Comparison of ENCODE assay signal across 7 cellular contexts in the genomic region with DNA sequence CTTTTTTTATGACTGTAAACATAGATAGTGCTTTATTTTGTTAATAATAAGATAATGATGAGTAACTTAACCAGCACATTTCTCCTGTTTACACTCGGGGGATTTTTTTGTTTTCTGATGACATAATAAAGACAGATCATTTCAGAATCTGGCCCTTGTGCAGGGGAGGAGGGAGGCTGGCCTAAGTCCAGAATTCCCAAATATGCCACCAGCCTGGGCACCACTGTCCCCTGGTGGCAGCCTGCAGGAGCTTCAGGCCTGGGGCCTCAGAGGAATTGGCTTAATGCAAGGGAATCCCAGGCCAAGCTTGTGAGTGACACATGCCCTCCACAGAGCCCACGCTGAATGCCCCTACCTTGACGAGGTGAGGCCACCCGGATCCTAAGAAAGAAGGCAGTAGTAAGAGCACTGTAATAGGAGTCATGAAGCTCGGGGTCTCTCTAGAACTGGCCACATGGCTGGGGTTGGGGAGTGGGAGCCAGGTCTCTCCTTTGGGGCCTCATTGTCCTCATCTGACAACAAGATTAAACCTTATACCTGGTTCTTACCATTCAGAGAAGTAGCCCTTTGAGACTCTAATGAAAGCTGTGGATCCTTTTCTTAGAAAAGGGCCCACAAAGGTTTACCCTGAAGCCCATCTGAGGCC. TPM values are rescaled to one million over a fixed set of nuclear protein-coding genes. Genes with fewer than 3 reads are reported as not detected.
DNase-seq lines count a peak whose midpoint lies in the region; ATAC-seq, FAIRE-seq and TF ChIP-seq lines count a peak whose summit lies in the region.

No MANE protein-coding gene starts in this region.

- peaks cover 26% of the 10 kb centered on the region for H3K4me1 ChIP-seq in endothelial cell of umbilical vein (ENCODE audit: control insufficient read depth, extremely low read depth, insufficient read depth, low read length)

- no peaks in the 10 kb centered on the region for H3K79me2 ChIP-seq in endothelial cell of umbilical vein (ENCODE audit: control insufficient read depth, insufficient read depth, low read length)

- no peak for ATAC-seq in HG03460 (IDR thresholded peaks at IDR 0.05; ENCODE audit: unreplicated experiment)
- no peak for ATAC-seq in HG03457 (IDR thresholded peaks at IDR 0.05; ENCODE audit: unreplicated experiment)

- H3K9me1 ChIP-seq in endothelial cell of umbilical vein (replicated peaks; ENCODE audit: control insufficient read depth, extremely low read depth, insufficient read depth, low read length), result no peaks in the 10 kb centered on the region

- no TSS peak for BruUV-seq in endothelial cell of umbilical vein (replicated peaks; lab: Mats Ljungman, UMichigan)

- no peaks in the 10 kb centered on the region for H3K9me3 ChIP-seq in endothelial cell of umbilical vein (replicated peaks; ENCODE audit: control insufficient read depth, insufficient read depth, low read length)

- H4K20me1 ChIP-seq in endothelial cell of umbilical vein (replicated peaks; ENCODE audit: control insufficient read depth, extremely low read depth, insufficient read depth, low read length), result no peaks in the 10 kb centered on the region

- no peak overlapping the region for H2AFZ ChIP-seq in endothelial cell of umbilical vein (ENCODE audit: low read depth, low read length)

- no peak for TF ChIP-seq POLR2A in endothelial cell of umbilical vein (IDR thresholded peaks at IDR 0.05; ENCODE audit: low read depth, low read length)

- no peak overlapping the region for H3K9ac ChIP-seq in endothelial cell of umbilical vein (replicated peaks; ENCODE audit: extremely low read depth, insufficient read depth, low read length)

- dilution Hi-C loops in endothelial cell of umbilical vein (cut with MboI; ENCODE audit: extremely low pct_ligation_motif_present, low sequenced_read_pairs), result loop anchor here (25.0 kb wide), 1 partner anchor 265 kb away; the partner anchor contains the start of gene SNRPE

- peak; percentile 98 for FAIRE-seq in endothelial cell of umbilical vein (lab: Jason Lieb, UNC)

- CTCF ChIA-PET in endothelial cell of umbilical vein (lab: Charles Lee), result interaction anchor here (0.6 to 19.0 kb wide), 27 partner anchors 10 to 271 kb away, joined by 3 to 903 read pairs (median 5); partner anchors contain the start of genes ETNK2, SNRPE and SOX13

- H3K27ac ChIP-seq in endothelial cell of umbilical vein (ENCODE audit: insufficient read depth, low read depth, low read length), result peak overlapping the region; percentile 18

- peaks cover 0 to 28% of the 10 kb centered on the region in 2 experiments for H3K36me3 ChIP-seq in endothelial cell of umbilical vein (ENCODE audit: control insufficient read depth in 2 of 2, extremely low read depth in 1 of 2, insufficient read depth in 2 of 2, low read length in 2 of 2)

- DNase-seq in GM04503 (ENCODE audit: low read depth) (peak; percentile 45), MV-4-11 (lab: John Stamatoyannopoulos, UW) (peak; percentile 29), SHP77 (lab: John Stamatoyannopoulos, UW) (peak; percentile 60 to 72), endothelial cell of umbilical vein (ENCODE audit: low read depth, low spot score) (peak; percentile 79), midbrain (lab: John Stamatoyannopoulos, UW) (peak; percentile 62)

- H3K4me3 ChIP-seq in endothelial cell of umbilical vein (replicated peaks in 1 of 3; ENCODE audit: insufficient read depth in 1 of 3, low read depth in 1 of 3, low read length in 3 of 3), result no peak overlapping the region

- no peak overlapping the region for H3K4me2 ChIP-seq in endothelial cell of umbilical vein (ENCODE audit: insufficient read depth, low read length)

- H3K27me3 ChIP-seq in endothelial cell of umbilical vein (ENCODE audit: control insufficient read depth in 2 of 2, insufficient read depth in 2 of 2, low read length in 2 of 2), result no peaks in the 10 kb centered on the region

- intact Hi-C loops in endothelial cell of umbilical vein (cut with micrococcal nuclease), result loop anchor here (1.0 to 10.0 kb wide), 7 partner anchors 19 to 500 kb away; partner anchors contain the start of genes ATP2B4 and SNRPE

- TF ChIP-seq CTCF in endothelial cell of umbilical vein (IDR thresholded peaks at IDR 0.05; ENCODE audit: extremely low read depth in 1 of 2, insufficient read depth in 1 of 2, low read depth in 1 of 2, low read length in 2 of 2), result peak; percentile 95 to 98

- POLR2A ChIA-PET in endothelial cell of umbilical vein (lab: Charles Lee), result interaction anchor here (1.0 kb wide), 1 partner anchor 257 kb away, joined by 5 read pairs; no protein-coding TSS in a partner anchor

TF ChIP-seq in endothelial cell of umbilical vein, 7 proteins besides CTCF, POLR2A, EP300 and RAD21:
- TF ChIP-seq FOS (IDR thresholded peaks at IDR 0.05; ENCODE audit: borderline replicate concordance, insufficient read depth, low read length) (no peak), POLR2AphosphoS5 (IDR thresholded peaks at IDR 0.05; ENCODE audit: insufficient read depth, low read depth, low read length) (peak; percentile 43), MAX (IDR thresholded peaks at IDR 0.05; ENCODE audit: insufficient read depth, insufficient read length) (no peak), JUN (IDR thresholded peaks at IDR 0.05; ENCODE audit: borderline replicate concordance, insufficient read depth, insufficient read length, low read depth) (no peak), GATA2 (IDR thresholded peaks at IDR 0.05; ENCODE audit: insufficient read depth, insufficient read length, low read depth, low read length) (no peak), MYC (IDR thresholded peaks at IDR 0.05; ENCODE audit: low read depth, low read length) (no peak), EZH2 (IDR thresholded peaks at IDR 0.05; ENCODE audit: borderline replicate concordance, low read depth, low read length, severe bottlenecking) (no peak)

RNA-seq across cellular contexts. Expression of gene ETNK2, which starts 24.1 kb away (rescaled TPM):
- total RNA-seq in endothelial cell of umbilical vein, result 13.5 and 15.5 TPM in 2 replicates
- polyA plus RNA-seq in endothelial cell of umbilical vein, result 27.5 and 32.9 TPM in 2 replicates
- polyA plus RNA-seq in endothelial cell of umbilical vein (2011; cell fraction: cytosol; rRNA removed), result 21.2 and 23.3 TPM in 2 replicates
- 12.9 and 13.5 TPM in 2 replicates for polyA plus RNA-seq in endothelial cell of umbilical vein (2011; cell fraction: nucleus; rRNA removed)
- 17.5 and 18.0 TPM in 2 replicates for polyA plus RNA-seq in endothelial cell of umbilical vein (2012)
- polyA minus RNA-seq in endothelial cell of umbilical vein, result 37.9 and 50.1 TPM in 2 replicates
- not detected for polyA minus RNA-seq in endothelial cell of umbilical vein (2011; cell fraction: cytosol; rRNA and poly(A)+ RNA removed)
- polyA minus RNA-seq in endothelial cell of umbilical vein (2011; cell fraction: nucleus; rRNA and poly(A)+ RNA removed), result 9.8 and 10.2 TPM in 2 replicates

RNA-seq across cellular contexts. Expression of gene REN, which starts 38.4 kb away (rescaled TPM):
- not detected in 2 replicates for total RNA-seq in endothelial cell of umbilical vein
- 0.11 TPM in 1 of 2 replicates, not detected in the other for polyA plus RNA-seq in endothelial cell of umbilical vein
- polyA plus RNA-seq in endothelial cell of umbilical vein (2011; cell fraction: cytosol; rRNA removed), result not detected in 2 replicates
- 0.13 TPM in 1 of 2 replicates, not detected in the other for polyA plus RNA-seq in endothelial cell of umbilical vein (2011; cell fraction: nucleus; rRNA removed)
- polyA plus RNA-seq in endothelial cell of umbilical vein (2012), result not detected in 2 replicates
- 0.25 TPM in 1 of 2 replicates, not detected in the other for polyA minus RNA-seq in endothelial cell of umbilical vein
- not detected for polyA minus RNA-seq in endothelial cell of umbilical vein (2011; cell fraction: cytosol; rRNA and poly(A)+ RNA removed)
- not detected in 2 replicates for polyA minus RNA-seq in endothelial cell of umbilical vein (2011; cell fraction: nucleus; rRNA and poly(A)+ RNA removed)

RNA-seq across cellular contexts. Expression of gene SOX13, which starts 54.8 kb away (rescaled TPM):
- 38.0 and 40.8 TPM in 2 replicates for total RNA-seq in endothelial cell of umbilical vein
- 50.4 and 57.7 TPM in 2 replicates for polyA plus RNA-seq in endothelial cell of umbilical vein
- polyA plus RNA-seq in endothelial cell of umbilical vein (2011; cell fraction: cytosol; rRNA removed), result 26.7 and 27.7 TPM in 2 replicates
- polyA plus RNA-seq in endothelial cell of umbilical vein (2011; cell fraction: nucleus; rRNA removed), result 90.4 and 91.7 TPM in 2 replicates
- 12.4 and 13.2 TPM in 2 replicates for polyA plus RNA-seq in endothelial cell of umbilical vein (2012)
- polyA minus RNA-seq in endothelial cell of umbilical vein, result 54.1 and 56.9 TPM in 2 replicates
- polyA minus RNA-seq in endothelial cell of umbilical vein (2011; cell fraction: cytosol; rRNA and poly(A)+ RNA removed), result 28.9 TPM
- polyA minus RNA-seq in endothelial cell of umbilical vein (2011; cell fraction: nucleus; rRNA and poly(A)+ RNA removed), result 42.6 and 56.7 TPM in 2 replicates

Comparison
In these comparisons a context has a peak if more than half of its experiments do, and no peak if none do; other contexts are left out.
1. DNase-seq: peak in every context shown above with its lines; median percentile 79 in endothelial cell of umbilical vein; 66 in SHP77; 62 in midbrain; 45 in GM04503; 29 in MV-4-11.